In genomic region chr12:88035271-88035906, GRCh38 we compare ENCODE assay signal across 8 cellular contexts. TPM values are rescaled to one million over a fixed set of nuclear protein-coding genes. Genes with fewer than 3 reads are reported as not detected.
DNase-seq lines count a peak whose midpoint lies in the region; ATAC-seq and TF ChIP-seq lines count a peak whose summit lies in the region.

No MANE protein-coding gene starts in this region.

- ATAC-seq in GM21717 (IDR thresholded peaks at IDR 0.05; ENCODE audit: unreplicated experiment) (peak; percentile 100), PC-3 (peak; percentile 97)

- intact Hi-C loops in PC-3 (cut with micrococcal nuclease) = no loop called here
- intact Hi-C loops in esophagus squamous epithelium (cut with DNase I) = no loop called here

- H3K9me2 ChIP-seq in PC-3 (replicated peaks; ENCODE audit: low read length) = no peaks in the 10 kb centered on the region

- H3K36me3 Mint-ChIP-seq in activated T-cell treated with anti-CD3 and anti-CD28 coated beads, Interleukin-2, amount 50 U/mL, for 24 hours (ENCODE audit: low read depth) = peaks cover 48% of the 10 kb centered on the region

- 0% methylated on average over 20 to 37 of the region's 54 CpGs for WGBS in esophagus squamous epithelium, 2 donors

- H3K9me3 ChIP-seq in PC-3 (ENCODE audit: low read length) = no peaks in the 10 kb centered on the region
- H3K9me3 ChIP-seq in esophagus squamous epithelium = no peaks in the 10 kb centered on the region

- POLR2A ChIA-PET in PC-3 (lab: Charles Lee; ENCODE audit: unreplicated experiment) = no interaction called here

- no peaks in the 10 kb centered on the region for H3K27me3 Mint-ChIP-seq in activated T-cell treated with anti-CD3 and anti-CD28 coated beads, Interleukin-2, amount 50 U/mL, for 24 hours

- peaks cover 15% of the 10 kb centered on the region for H4K20me1 ChIP-seq in PC-3 (ENCODE audit: low read length)

- DNase-seq in DMS53 (lab: John Stamatoyannopoulos, UW) (peak; percentile 97), PC-3 (peak; percentile 88), esophagus squamous epithelium (lab: John Stamatoyannopoulos, UW) (peak; percentile 50), myocyte (ENCODE audit: low read depth) (peak; percentile 92)
- peak; percentile 77 for DNase-seq in Jurkat, Clone E6-1 (ENCODE audit: low read depth, low spot score)
- DNase-seq in activated T-cell treated with anti-CD3 and anti-CD28 coated beads, Interleukin-2, amount 50 U/mL, for 24 hours = peak; percentile 92
- DNase-seq in stimulated activated CD8-positive, alpha-beta memory T cell treated with anti-CD3 and anti-CD28 coated beads, Interleukin-7, amount 100 ng/mL, for 4 hours (ENCODE audit: low read depth in 2 of 2) = peak; percentile 75 to 87

- peak overlapping the region; percentile 98 for H3K27ac Mint-ChIP-seq in activated T-cell treated with anti-CD3 and anti-CD28 coated beads, Interleukin-2, amount 50 U/mL, for 24 hours

- H3K27ac ChIP-seq in PC-3 (ENCODE audit: low read length) = no peak overlapping the region
- peak overlapping the region; percentile 84 to 95 (median 94) for H3K27ac ChIP-seq in esophagus squamous epithelium

- no peaks in the 10 kb centered on the region for H3F3A ChIP-seq in PC-3 (ENCODE audit: low read length, unreplicated experiment)

- H3K4me3 ChIP-seq in Jurkat, Clone E6-1 (ENCODE audit: low read length) = peak overlapping the region; percentile 72
- H3K4me3 ChIP-seq in PC-3 (ENCODE audit: low read length) (peak overlapping the region; percentile 80), esophagus squamous epithelium (peak overlapping the region; percentile 79 to 94 (median 86))

- peak overlapping the region; percentile 97 for H3K4me3 Mint-ChIP-seq in activated T-cell treated with anti-CD3 and anti-CD28 coated beads, Interleukin-2, amount 50 U/mL, for 24 hours

- 0 out of 2 replicates have a peak, but pooled peaks cover 3% of the 10 kb centered on the region for H3K36me3 ChIP-seq in PC-3 (ENCODE audit: low read depth, low read length)
- no peaks in the 10 kb centered on the region for H3K36me3 ChIP-seq in esophagus squamous epithelium

- H3K4me1 ChIP-seq in PC-3 (ENCODE audit: insufficient read depth, low read length) (peaks cover 20% of the 10 kb centered on the region), esophagus squamous epithelium (peaks cover 3 to 54% (median 25%) of the 10 kb centered on the region in 3 donors)

- no TSS peak for BruUV-seq in PC-3 (replicated peaks; lab: Mats Ljungman, UMichigan)

- TF ChIP-seq POLR2A in esophagus squamous epithelium (IDR thresholded peaks at IDR 0.05) = peak in 2 of 4 donors; percentile 84 to 90

- H2AFZ ChIP-seq in PC-3 (ENCODE audit: low read length) = peak overlapping the region; percentile 91

- peak overlapping the region; percentile 75 for H3K9ac ChIP-seq in PC-3 (ENCODE audit: low read length)

- TF ChIP-seq CTCF in PC-3 (conservative IDR thresholded peaks at IDR 0.05; ENCODE audit: low read depth, low read length) (no peak), esophagus squamous epithelium (IDR thresholded peaks at IDR 0.05) (peak in 1 of 6 experiments; percentile 4)

- H3K27me3 ChIP-seq in PC-3 (ENCODE audit: low read length) = no peaks in the 10 kb centered on the region
- H3K27me3 ChIP-seq in esophagus squamous epithelium = no peaks in the 10 kb centered on the region

- H3K4me1 Mint-ChIP-seq in activated T-cell treated with anti-CD3 and anti-CD28 coated beads, Interleukin-2, amount 50 U/mL, for 24 hours (ENCODE audit: low read depth) = peaks cover 53% of the 10 kb centered on the region

- peaks cover 47% of the 10 kb centered on the region for H3K79me2 ChIP-seq in PC-3 (ENCODE audit: low read length)

- H3K4me2 ChIP-seq in PC-3 (ENCODE audit: low read length) = peak overlapping the region; percentile 90

- CTCF ChIA-PET in PC-3 (lab: Charles Lee) = no interaction called here

- H3K9me3 Mint-ChIP-seq in activated T-cell treated with anti-CD3 and anti-CD28 coated beads, Interleukin-2, amount 50 U/mL, for 24 hours = no peaks in the 10 kb centered on the region

RNA-seq across cellular contexts. Expression of gene C12orf50, which starts 6.2 kb away (rescaled TPM):
- not detected for polyA plus RNA-seq in Jurkat, Clone E6-1 (2012; ENCODE audit: insufficient read depth, insufficient read length)
- not detected in 2 replicates for total RNA-seq in PC-3 (2014; rRNA removed)
- total RNA-seq in esophagus squamous epithelium = not detected
- not detected in 2 replicates for total RNA-seq in myocyte
- not detected for polyA plus RNA-seq in myocyte (2012)
